In genomic region chrX:120753413-120754251, GRCh38 we compare ENCODE assay signal across 11 cellular contexts.
DNase-seq lines count a peak whose midpoint lies in the region; ATAC-seq and TF ChIP-seq lines count a peak whose summit lies in the region.
"Had no signal": no experiment of that assay in that cellular context is flagged by ENCODE, and none has a peak within 500 bp of the region (broad histone marks: within the 10 kb centered on the region; RNA-seq: fewer than 3 reads in every experiment).

No MANE protein-coding gene starts in this region.

- H3K9me3 Mint-ChIP-seq in activated B cell treated with CpG ODN at 0.5 μM for 24 hours = no peaks in the 10 kb centered on the region
- H3K9me3 Mint-ChIP-seq in naive B cell = peaks cover 0 to 5% (median 0%) of the 10 kb centered on the region in 7 donors

- ATAC-seq in GM21447 (IDR thresholded peaks at IDR 0.05; ENCODE audit: unreplicated experiment) (peak; percentile 30), activated B cell treated with CpG ODN at 0.5 μM for 24 hours (ENCODE audit: low read depth) (peak; percentile 31), naive B cell (ENCODE audit: low read depth in 2 of 2) (peak; percentile 19 to 32), GM18873 (IDR thresholded peaks at IDR 0.05; ENCODE audit: low FRiP score, unreplicated experiment) (no peak)
- ATAC-seq: psoas muscle, Right ventricle myocardium inferior had no signal

- intact Hi-C loops in activated B cell treated with CpG ODN at 0.5 μM for 24 hours (cut with micrococcal nuclease) = loop anchor here (1.0 to 10.0 kb wide), 6 partner anchors 17 to 449 kb away; partner anchors contain the start of genes C1GALT1C1 and CUL4B

- H3K4me3 Mint-ChIP-seq in activated B cell treated with CpG ODN at 0.5 μM for 24 hours = peak overlapping the region; percentile 44
- H3K4me3 Mint-ChIP-seq in naive B cell = peak overlapping the region; percentile 34 to 80 (median 64)

- H3K4me3 ChIP-seq in GM12865 (ENCODE audit: low read depth, low read length) = no peak overlapping the region
- H3K4me3 ChIP-seq: psoas muscle had no signal

- H3K36me3 Mint-ChIP-seq in activated B cell treated with CpG ODN at 0.5 μM for 24 hours (ENCODE audit: low read depth) (no peaks in the 10 kb centered on the region), naive B cell (no peaks in the 10 kb centered on the region)

- no peaks in the 10 kb centered on the region for H3K27me3 Mint-ChIP-seq in activated B cell treated with CpG ODN at 0.5 μM for 24 hours
- H3K27me3 Mint-ChIP-seq in naive B cell = no peaks in the 10 kb centered on the region

- peaks cover 93% of the 10 kb centered on the region for H3K4me1 Mint-ChIP-seq in activated B cell treated with CpG ODN at 0.5 μM for 24 hours
- peaks cover 61 to 95% (median 62%) of the 10 kb centered on the region in 3 donors for H3K4me1 Mint-ChIP-seq in naive B cell

- DNase-seq in GM12865 (ENCODE audit: low read depth) = peak; percentile 36
- DNase-seq in activated B cell treated with CpG ODN at 0.5 μM for 24 hours = peak; percentile 17
- peak; percentile 47 for DNase-seq in naive B cell
- DNase-seq in COLO829 (ENCODE audit: low spot score) = no peak
- DNase-seq in NCI-H526 treated with DMSO at 0.1 percent for 48 hours (lab: John Stamatoyannopoulos, UW) = no peak
- no peak for DNase-seq in NCI-H524 (lab: John Stamatoyannopoulos, UW)
- DNase-seq: psoas muscle, WERI-Rb-1 had no signal

- CTCF ChIA-PET in activated B cell treated with CpG ODN at 0.5 μM for 24 hours (lab: Charles Lee) = interaction anchor here (1.5 to 2.0 kb wide), 2 partner anchors 15 to 27 kb away, joined by 5 to 6 read pairs; no protein-coding TSS in a partner anchor

- POLR2A ChIA-PET in activated B cell treated with CpG ODN at 0.5 μM for 24 hours (lab: Charles Lee) = interaction anchor here (0.6 to 1.3 kb wide), 3 partner anchors 27 to 150 kb away, joined by 6 to 7 read pairs (median 6); partner anchors contain the start of gene MCTS1

- H3K27ac Mint-ChIP-seq in activated B cell treated with CpG ODN at 0.5 μM for 24 hours = peak overlapping the region; percentile 90
- H3K27ac Mint-ChIP-seq in naive B cell = peak overlapping the region; percentile 80 to 98 (median 91)

- TF ChIP-seq CTCF in GM12865 (IDR thresholded peaks at IDR 0.05; ENCODE audit: insufficient read depth, low read depth, low read length, missing control alignments) = no peak
- no peak for TF ChIP-seq CTCF in activated B cell treated with CpG ODN at 0.5 μM for 24 hours (IDR thresholded peaks at IDR 0.05)

Comparison
In these comparisons a context has a peak if more than half of its experiments do, and no peak if none do; other contexts are left out.
1. DNase-seq: peak in GM12865 (single experiment), activated B cell treated with CpG ODN at 0.5 μM for 24 hours (single experiment) and naive B cell (single experiment); none in COLO829 (single experiment), NCI-H526 treated with DMSO at 0.1 percent for 48 hours (single experiment) and NCI-H524 (0 of 2).